7 cellular contexts compared by ENCODE assay signal in genomic region chr22:41425704-41426365, GRCh38. TPM values are rescaled to one million over a fixed set of nuclear protein-coding genes. Genes with fewer than 3 reads are reported as not detected.
DNase-seq lines count a peak whose midpoint lies in the region; ATAC-seq and TF ChIP-seq lines count a peak whose summit lies in the region.
"Had no signal": no experiment of that assay in that cellular context is flagged by ENCODE, and none has a peak within 500 bp of the region (broad histone marks: within the 10 kb centered on the region; RNA-seq: fewer than 3 reads in every experiment).

No MANE protein-coding gene starts in this region.

- H3K27ac ChIP-seq in cardiac muscle cell (peak overlapping the region; percentile 77), adrenal gland (no peak overlapping the region)

- no peaks in the 10 kb centered on the region for H3K9me3 Mint-ChIP-seq in activated naive CD8-positive, alpha-beta T cell treated with anti-CD3 and anti-CD28 coated beads for 36 hours
- no peaks in the 10 kb centered on the region for H3K9me3 Mint-ChIP-seq in stimulated activated naive CD8-positive, alpha-beta T cell treated with anti-CD3 and anti-CD28 coated beads, Interleukin-15, Interleukin-2, amounts not matched to agents 100 ng/mL and 50 ng/mL, for 24 hours

- no peak overlapping the region for H3K4me3 Mint-ChIP-seq in activated naive CD8-positive, alpha-beta T cell treated with anti-CD3 and anti-CD28 coated beads for 36 hours
- peak overlapping the region; percentile 16 for H3K4me3 Mint-ChIP-seq in stimulated activated naive CD8-positive, alpha-beta T cell treated with anti-CD3 and anti-CD28 coated beads, Interleukin-15, Interleukin-2, amounts not matched to agents 100 ng/mL and 50 ng/mL, for 24 hours

- H3K27me3 ChIP-seq in cardiac muscle cell (no peaks in the 10 kb centered on the region), adrenal gland (no peaks in the 10 kb centered on the region)

- intact Hi-C loops in Right ventricle myocardium inferior (cut with DNase I), result no loop called here
- intact Hi-C loops in adrenal gland (cut with DNase I), result no loop called here
- intact Hi-C loops in posterior cingulate gyrus (cut with DNase I), result no loop called here

- peaks cover 22% of the 10 kb centered on the region for H3K36me3 Mint-ChIP-seq in activated naive CD8-positive, alpha-beta T cell treated with anti-CD3 and anti-CD28 coated beads for 36 hours
- peaks cover 15% of the 10 kb centered on the region for H3K36me3 Mint-ChIP-seq in stimulated activated naive CD8-positive, alpha-beta T cell treated with anti-CD3 and anti-CD28 coated beads, Interleukin-15, Interleukin-2, amounts not matched to agents 100 ng/mL and 50 ng/mL, for 24 hours (ENCODE audit: low read depth)

- TF ChIP-seq POLR2A in adrenal gland (IDR thresholded peaks at IDR 0.05), result no peak

- H3K4me1 Mint-ChIP-seq in activated naive CD8-positive, alpha-beta T cell treated with anti-CD3 and anti-CD28 coated beads for 36 hours, result peaks cover 12% of the 10 kb centered on the region
- peaks cover 9% of the 10 kb centered on the region for H3K4me1 Mint-ChIP-seq in stimulated activated naive CD8-positive, alpha-beta T cell treated with anti-CD3 and anti-CD28 coated beads, Interleukin-15, Interleukin-2, amounts not matched to agents 100 ng/mL and 50 ng/mL, for 24 hours (ENCODE audit: low read depth)

- H3K4me3 ChIP-seq in cardiac muscle cell (no peak overlapping the region), adrenal gland (no peak overlapping the region)

- no peak for TF ChIP-seq CTCF in cardiac muscle cell (IDR thresholded peaks at IDR 0.05; ENCODE audit: low read depth, low read length)
- TF ChIP-seq CTCF in adrenal gland (IDR thresholded peaks at IDR 0.05), result no peak

- H3K36me3 ChIP-seq in cardiac muscle cell (peaks cover 3% of the 10 kb centered on the region), adrenal gland (replicated peaks in 1 of 2) (peaks cover 0 to 14% of the 10 kb centered on the region in 2 donors)

- H3K9me3 ChIP-seq in cardiac muscle cell (ENCODE audit: low read depth), result no peaks in the 10 kb centered on the region
- H3K9me3 ChIP-seq in adrenal gland (replicated peaks in 1 of 3), result no peaks in the 10 kb centered on the region

- no peaks in the 10 kb centered on the region for H3K27me3 Mint-ChIP-seq in activated naive CD8-positive, alpha-beta T cell treated with anti-CD3 and anti-CD28 coated beads for 36 hours
- H3K27me3 Mint-ChIP-seq in stimulated activated naive CD8-positive, alpha-beta T cell treated with anti-CD3 and anti-CD28 coated beads, Interleukin-15, Interleukin-2, amounts not matched to agents 100 ng/mL and 50 ng/mL, for 24 hours, result no peaks in the 10 kb centered on the region

- WGBS in adrenal gland, 4 donors, result 78 to 87% (median 82%) methylated on average over 6 to 8 of the region's 8 CpGs

- peak overlapping the region; percentile 78 for H3K27ac Mint-ChIP-seq in activated naive CD8-positive, alpha-beta T cell treated with anti-CD3 and anti-CD28 coated beads for 36 hours
- peak overlapping the region; percentile 49 for H3K27ac Mint-ChIP-seq in stimulated activated naive CD8-positive, alpha-beta T cell treated with anti-CD3 and anti-CD28 coated beads, Interleukin-15, Interleukin-2, amounts not matched to agents 100 ng/mL and 50 ng/mL, for 24 hours

- H3K4me1 ChIP-seq in cardiac muscle cell (ENCODE audit: low read depth) (peaks cover 4% of the 10 kb centered on the region), adrenal gland (replicated peaks in 1 of 2) (no peaks in the 10 kb centered on the region)

- ATAC-seq in Right ventricle myocardium inferior, result no peak

- DNase-seq in cardiac muscle cell (ENCODE audit: low read depth in 1 of 2, low spot score in 1 of 2) (peak in 1 of 2 donors; percentile 31), Right ventricle myocardium inferior (ENCODE audit: missing footprints) (no peak), adrenal gland (no peak), posterior cingulate gyrus (no peak)
- DNase-seq in activated naive CD8-positive, alpha-beta T cell treated with anti-CD3 and anti-CD28 coated beads for 36 hours, result peak; percentile 34
- DNase-seq: NCI-H510A had no signal

RNA-seq across cellular contexts. Expression of gene TOB2, which starts 20.8 kb away (rescaled TPM):
- total RNA-seq in cardiac muscle cell, result 32.0 and 42.4 TPM in 2 replicates
- 35.5 and 52.9 TPM in 2 replicates for polyA plus RNA-seq in cardiac muscle cell
- total RNA-seq in Right ventricle myocardium inferior, result 68.0 TPM
- 10 to 100 TPM; 33.9 to 34.8 TPM for total RNA-seq in activated naive CD8-positive, alpha-beta T cell treated with anti-CD3 and anti-CD28 coated beads for 36 hours
- 100 to 1,000 TPM in 1 of 8 donors, 10 to 100 TPM in 7; 36.2 to 117 (median 61.5) TPM for total RNA-seq in adrenal gland
- polyA plus RNA-seq in adrenal gland, result 10 to 100 TPM; 14.7 to 24.1 (median 20.6) TPM

RNA-seq across cellular contexts. Expression of gene PHF5A, which starts 42.7 kb away (rescaled TPM):
- total RNA-seq in cardiac muscle cell (32.2 and 42.2 TPM in 2 replicates), Right ventricle myocardium inferior (25.5 TPM), adrenal gland (10 to 100 TPM; 18.2 to 35.9 (median 27.1) TPM)
- polyA plus RNA-seq in cardiac muscle cell (25.9 and 26.9 TPM in 2 replicates), adrenal gland (10 to 100 TPM; 29.5 to 50.8 (median 38.4) TPM)
- total RNA-seq in activated naive CD8-positive, alpha-beta T cell treated with anti-CD3 and anti-CD28 coated beads for 36 hours, result 100 to 1,000 TPM; 114 to 117 TPM

RNA-seq across cellular contexts. Expression of gene ACO2, which starts 43.1 kb away (rescaled TPM):
- total RNA-seq in cardiac muscle cell, result 183 and 223 TPM in 2 replicates
- polyA plus RNA-seq in cardiac muscle cell, result 247 and 328 TPM in 2 replicates
- total RNA-seq in Right ventricle myocardium inferior, result 810 TPM
- 100 to 1,000 TPM; 107 to 109 TPM for total RNA-seq in activated naive CD8-positive, alpha-beta T cell treated with anti-CD3 and anti-CD28 coated beads for 36 hours
- 100 to 1,000 TPM; 129 to 212 (median 151) TPM for total RNA-seq in adrenal gland
- 100 to 1,000 TPM in 1 of 3 donors, 10 to 100 TPM in 2; 35.5 to 135 (median 64.8) TPM for polyA plus RNA-seq in adrenal gland

RNA-seq across cellular contexts. Expression of gene TEF, which starts 44.1 kb away (rescaled TPM):
- total RNA-seq in cardiac muscle cell (8.5 and 21.1 TPM in 2 replicates), Right ventricle myocardium inferior (23.5 TPM), adrenal gland (10 to 100 TPM; 17.0 to 33.9 (median 23.9) TPM)
- polyA plus RNA-seq in cardiac muscle cell (4.0 and 20.4 TPM in 2 replicates), adrenal gland (10 to 100 TPM; 11.8 to 17.5 (median 15.2) TPM)
- 1 to 10 TPM; 2.6 to 2.8 TPM for total RNA-seq in activated naive CD8-positive, alpha-beta T cell treated with anti-CD3 and anti-CD28 coated beads for 36 hours
